ENCODE assay signal across 1 cellular context in genomic region chr7:128739048-128739962, GRCh38.
TF ChIP-seq lines count a peak whose summit lies in the region.

Gene CALU (plus strand): TSS chr7:128739359. CDS start chr7:128748584, 9,225 bp downstream.

TF ChIP-seq in GM23338, 12 proteins besides CTCF, POLR2A, EP300 and RAD21:
- TF ChIP-seq STAT1 (IDR thresholded peaks at IDR 0.05; ENCODE audit: unreplicated experiment) (no peak), NANOG (IDR thresholded peaks at IDR 0.05; ENCODE audit: borderline replicate concordance) (no peak), CREB1 (CRISPR knock-in tag; IDR thresholded peaks at IDR 0.05; ENCODE audit: low read depth) (peak; percentile 80), ZNF114 (CRISPR knock-in tag; IDR thresholded peaks at IDR 0.05) (no peak), JUNB (IDR thresholded peaks at IDR 0.05; ENCODE audit: unreplicated experiment) (no peak), EZH2 (IDR thresholded peaks at IDR 0.05; ENCODE audit: low read depth, unreplicated experiment) (no peak), REST (IDR thresholded peaks at IDR 0.05; ENCODE audit: unreplicated experiment) (no peak), EZH2phosphoT487 (IDR thresholded peaks at IDR 0.05; ENCODE audit: unreplicated experiment) (no peak), POLR2AphosphoS5 (IDR thresholded peaks at IDR 0.05; ENCODE audit: low read depth) (peak; percentile 93), ZNF331 (CRISPR knock-in tag; IDR thresholded peaks at IDR 0.05; ENCODE audit: low read depth) (no peak)
- TF ChIP-seq, protein P1, sequence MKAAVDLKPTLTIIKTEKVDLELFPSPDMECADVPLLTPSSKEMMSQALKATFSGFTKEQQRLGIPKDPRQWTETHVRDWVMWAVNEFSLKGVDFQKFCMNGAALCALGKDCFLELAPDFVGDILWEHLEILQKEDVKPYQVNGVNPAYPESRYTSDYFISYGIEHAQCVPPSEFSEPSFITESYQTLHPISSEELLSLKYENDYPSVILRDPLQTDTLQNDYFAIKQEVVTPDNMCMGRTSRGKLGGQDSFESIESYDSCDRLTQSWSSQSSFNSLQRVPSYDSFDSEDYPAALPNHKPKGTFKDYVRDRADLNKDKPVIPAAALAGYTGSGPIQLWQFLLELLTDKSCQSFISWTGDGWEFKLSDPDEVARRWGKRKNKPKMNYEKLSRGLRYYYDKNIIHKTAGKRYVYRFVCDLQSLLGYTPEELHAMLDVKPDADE (IDR thresholded peaks at IDR 0.05), result peak; percentile 51; the same call in 1 of the 2 replicates
- TF ChIP-seq, protein P2, sequence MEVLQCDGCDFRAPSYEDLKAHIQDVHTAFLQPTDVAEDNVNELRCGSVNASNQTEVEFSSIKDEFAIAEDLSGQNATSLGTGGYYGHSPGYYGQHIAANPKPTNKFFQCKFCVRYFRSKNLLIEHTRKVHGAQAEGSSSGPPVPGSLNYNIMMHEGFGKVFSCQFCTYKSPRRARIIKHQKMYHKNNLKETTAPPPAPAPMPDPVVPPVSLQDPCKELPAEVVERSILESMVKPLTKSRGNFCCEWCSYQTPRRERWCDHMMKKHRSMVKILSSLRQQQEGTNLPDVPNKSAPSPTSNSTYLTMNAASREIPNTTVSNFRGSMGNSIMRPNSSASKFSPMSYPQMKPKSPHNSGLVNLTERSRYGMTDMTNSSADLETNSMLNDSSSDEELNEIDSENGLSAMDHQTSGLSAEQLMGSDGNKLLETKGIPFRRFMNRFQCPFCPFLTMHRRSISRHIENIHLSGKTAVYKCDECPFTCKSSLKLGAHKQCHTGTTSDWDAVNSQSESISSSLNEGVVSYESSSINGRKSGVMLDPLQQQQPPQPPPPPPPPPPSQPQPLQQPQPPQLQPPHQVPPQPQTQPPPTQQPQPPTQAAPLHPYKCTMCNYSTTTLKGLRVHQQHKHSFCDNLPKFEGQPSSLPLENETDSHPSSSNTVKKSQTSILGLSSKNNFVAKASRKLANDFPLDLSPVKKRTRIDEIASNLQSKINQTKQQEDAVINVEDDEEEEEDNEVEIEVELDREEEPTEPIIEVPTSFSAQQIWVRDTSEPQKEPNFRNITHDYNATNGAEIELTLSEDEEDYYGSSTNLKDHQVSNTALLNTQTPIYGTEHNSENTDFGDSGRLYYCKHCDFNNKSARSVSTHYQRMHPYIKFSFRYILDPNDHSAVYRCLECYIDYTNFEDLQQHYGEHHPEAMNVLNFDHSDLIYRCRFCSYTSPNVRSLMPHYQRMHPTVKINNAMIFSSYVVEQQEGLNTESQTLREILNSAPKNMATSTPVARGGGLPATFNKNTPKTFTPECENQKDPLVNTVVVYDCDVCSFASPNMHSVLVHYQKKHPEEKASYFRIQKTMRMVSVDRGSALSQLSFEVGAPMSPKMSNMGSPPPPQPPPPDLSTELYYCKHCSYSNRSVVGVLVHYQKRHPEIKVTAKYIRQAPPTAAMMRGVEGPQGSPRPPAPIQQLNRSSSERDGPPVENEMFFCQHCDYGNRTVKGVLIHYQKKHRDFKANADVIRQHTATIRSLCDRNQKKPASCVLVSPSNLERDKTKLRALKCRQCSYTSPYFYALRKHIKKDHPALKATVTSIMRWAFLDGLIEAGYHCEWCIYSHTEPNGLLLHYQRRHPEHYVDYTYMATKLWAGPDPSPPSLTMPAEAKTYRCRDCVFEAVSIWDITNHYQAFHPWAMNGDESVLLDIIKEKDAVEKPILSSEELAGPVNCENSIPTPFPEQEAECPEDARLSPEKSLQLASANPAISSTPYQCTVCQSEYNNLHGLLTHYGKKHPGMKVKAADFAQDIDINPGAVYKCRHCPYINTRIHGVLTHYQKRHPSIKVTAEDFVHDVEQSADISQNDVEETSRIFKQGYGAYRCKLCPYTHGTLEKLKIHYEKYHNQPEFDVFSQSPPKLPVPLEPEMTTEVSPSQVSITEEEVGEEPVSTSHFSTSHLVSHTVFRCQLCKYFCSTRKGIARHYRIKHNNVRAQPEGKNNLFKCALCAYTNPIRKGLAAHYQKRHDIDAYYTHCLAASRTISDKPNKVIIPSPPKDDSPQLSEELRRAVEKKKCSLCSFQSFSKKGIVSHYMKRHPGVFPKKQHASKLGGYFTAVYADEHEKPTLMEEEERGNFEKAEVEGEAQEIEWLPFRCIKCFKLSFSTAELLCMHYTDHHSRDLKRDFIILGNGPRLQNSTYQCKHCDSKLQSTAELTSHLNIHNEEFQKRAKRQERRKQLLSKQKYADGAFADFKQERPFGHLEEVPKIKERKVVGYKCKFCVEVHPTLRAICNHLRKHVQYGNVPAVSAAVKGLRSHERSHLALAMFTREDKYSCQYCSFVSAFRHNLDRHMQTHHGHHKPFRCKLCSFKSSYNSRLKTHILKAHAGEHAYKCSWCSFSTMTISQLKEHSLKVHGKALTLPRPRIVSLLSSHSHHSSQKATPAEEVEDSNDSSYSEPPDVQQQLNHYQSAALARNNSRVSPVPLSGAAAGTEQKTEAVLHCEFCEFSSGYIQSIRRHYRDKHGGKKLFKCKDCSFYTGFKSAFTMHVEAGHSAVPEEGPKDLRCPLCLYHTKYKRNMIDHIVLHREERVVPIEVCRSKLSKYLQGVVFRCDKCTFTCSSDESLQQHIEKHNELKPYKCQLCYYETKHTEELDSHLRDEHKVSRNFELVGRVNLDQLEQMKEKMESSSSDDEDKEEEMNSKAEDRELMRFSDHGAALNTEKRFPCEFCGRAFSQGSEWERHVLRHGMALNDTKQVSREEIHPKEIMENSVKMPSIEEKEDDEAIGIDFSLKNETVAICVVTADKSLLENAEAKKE (CRISPR knock-in tag; IDR thresholded peaks at IDR 0.05), result no peak
